ENCODE assay signal across 1 cellular context in the genomic region with DNA sequence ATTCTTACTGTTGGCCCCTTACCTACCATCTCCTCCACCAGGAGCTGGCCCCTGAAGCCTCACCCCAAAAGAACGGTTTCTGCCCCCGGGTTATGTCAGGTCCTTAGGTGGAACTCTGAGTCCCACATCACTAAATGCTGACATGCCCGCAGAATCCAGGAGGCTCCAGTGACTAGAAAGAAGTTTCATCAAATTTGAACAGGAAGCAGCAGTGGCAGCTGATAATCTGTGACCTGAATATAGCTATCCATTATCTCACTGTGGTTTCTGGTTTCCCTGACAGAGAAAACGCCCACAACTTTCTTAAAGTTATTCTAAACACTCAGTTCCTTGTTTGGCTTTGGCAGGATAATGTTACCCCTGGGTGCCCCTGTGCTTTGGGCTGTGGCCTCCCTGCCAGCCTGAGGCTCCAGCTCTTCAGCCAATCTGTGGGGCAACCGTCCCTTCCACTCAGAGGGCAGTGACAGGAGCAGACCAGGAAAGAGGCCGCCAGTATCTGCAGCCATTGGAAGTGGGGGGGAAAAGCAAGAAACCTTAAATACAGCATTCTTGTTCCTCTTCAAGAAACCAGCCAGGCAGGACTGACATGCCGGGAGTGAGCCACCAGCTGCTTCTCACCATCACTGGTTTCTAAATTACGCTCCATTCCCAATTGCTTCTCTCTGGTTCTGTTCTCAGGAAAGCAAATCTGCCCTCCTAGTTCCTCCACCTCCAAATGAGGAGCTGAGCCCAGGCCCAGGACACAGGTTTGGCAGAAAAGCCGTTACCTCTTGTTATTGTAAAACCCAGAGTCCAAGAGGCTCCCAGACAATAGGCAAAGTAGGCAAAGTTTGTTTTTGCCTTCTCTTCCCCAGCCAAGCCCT.
A peak's percentile ranks its signal among the peaks of the same experiment; 100 is the strongest.
TF ChIP-seq lines count a peak whose summit lies in the region.

No MANE protein-coding gene starts in this region.

TF ChIP-seq in K562, 482 proteins besides CTCF, POLR2A, EP300 and RAD21 (continues in another document):
- TF ChIP-seq TOE1 (IDR thresholded peaks at IDR 0.05; ENCODE audit: borderline replicate concordance) (no peak), TOE1 (CRISPR knock-in tag; IDR thresholded peaks at IDR 0.05; ENCODE audit: borderline replicate concordance, low read depth) (0 out of 2 replicates have a peak, but pooled peaks have one; percentile 41), GABPB1 (CRISPR knock-in tag; IDR thresholded peaks at IDR 0.05) (peak; percentile 52; the same call in 1 of the 2 replicates), GTF2F1 (IDR thresholded peaks at IDR 0.05; ENCODE audit: low read depth, low read length) (no peak), SMARCB1 (IDR thresholded peaks at IDR 0.05; ENCODE audit: insufficient read length, low read depth) (no peak), ZFP1 (CRISPR knock-in tag; IDR thresholded peaks at IDR 0.05) (no peak), ZNF3 (CRISPR knock-in tag; IDR thresholded peaks at IDR 0.05) (no peak), THRAP3 (IDR thresholded peaks at IDR 0.05; ENCODE audit: borderline replicate concordance) (no peak), ZNF253 (CRISPR knock-in tag; conservative IDR thresholded peaks at IDR 0.05) (no peak), ELF1 (tag; IDR thresholded peaks at IDR 0.05) (peak; percentile 83), RBM22 (IDR thresholded peaks at IDR 0.05; ENCODE audit: low read depth, low read length, poor library complexity, severe bottlenecking) (no peak), ELF4 (CRISPR knock-in tag; IDR thresholded peaks at IDR 0.05) (no peak), CBX5 (IDR thresholded peaks at IDR 0.05; ENCODE audit: borderline replicate concordance, low read depth) (no peak), ZNF444 (CRISPR knock-in tag; IDR thresholded peaks at IDR 0.05) (no peak), ZNF24 (IDR thresholded peaks at IDR 0.05) (no peak), PHF8 (IDR thresholded peaks at IDR 0.05; ENCODE audit: borderline replicate concordance, low read length) (peak; percentile 29; the same call in 1 of the 2 replicates), ZNF707 (CRISPR knock-in tag; conservative IDR thresholded peaks at IDR 0.05) (no peak), HMG20A (CRISPR knock-in tag; conservative IDR thresholded peaks at IDR 0.05) (no peak), RFX7 (CRISPR knock-in tag; IDR thresholded peaks at IDR 0.05) (no peak), JUNB (CRISPR knock-in tag; conservative IDR thresholded peaks at IDR 0.05) (no peak), ZNF785 (CRISPR knock-in tag; IDR thresholded peaks at IDR 0.05) (no peak), CREB1 (IDR thresholded peaks at IDR 0.05) (peak; percentile 68), CREB1 (CRISPR knock-in tag; IDR thresholded peaks at IDR 0.05) (peak; percentile 12; the same call in 1 of the 2 replicates), HOXB6 (CRISPR knock-in tag; IDR thresholded peaks at IDR 0.05; ENCODE audit: borderline replicate concordance) (no peak), MCM7 (IDR thresholded peaks at IDR 0.05) (no peak), CAMTA2 (CRISPR knock-in tag; conservative IDR thresholded peaks at IDR 0.05) (no peak), ZNF263 (CRISPR knock-in tag; IDR thresholded peaks at IDR 0.05; ENCODE audit: borderline replicate concordance) (no peak), ZFPM2 (CRISPR knock-in tag; IDR thresholded peaks at IDR 0.05) (0 out of 2 replicates have a peak, but pooled peaks have one; percentile 37), FOXA1 (IDR thresholded peaks at IDR 0.05; ENCODE audit: borderline replicate concordance) (no peak), TCF7 (IDR thresholded peaks at IDR 0.05; ENCODE audit: borderline replicate concordance) (no peak), SUPT5H (IDR thresholded peaks at IDR 0.05) (peak; percentile 62), TRIM28 (IDR thresholded peaks at IDR 0.05) (peak; percentile 46; the same call in 1 of the 2 replicates), IFI16 (CRISPR knock-in tag; IDR thresholded peaks at IDR 0.05) (no peak), NFATC3 (IDR thresholded peaks at IDR 0.05) (no peak), SAFB2 (IDR thresholded peaks at IDR 0.05; ENCODE audit: borderline replicate concordance, low read depth, low read length, severe bottlenecking) (no peak), SP1 (CRISPR knock-in tag; IDR thresholded peaks at IDR 0.05) (peak; percentile 63), CCNT2 (IDR thresholded peaks at IDR 0.05; ENCODE audit: borderline replicate concordance, extremely low read depth, insufficient read length, low read depth, low read length) (peak; percentile 70)
- TF ChIP-seq, protein P1, sequence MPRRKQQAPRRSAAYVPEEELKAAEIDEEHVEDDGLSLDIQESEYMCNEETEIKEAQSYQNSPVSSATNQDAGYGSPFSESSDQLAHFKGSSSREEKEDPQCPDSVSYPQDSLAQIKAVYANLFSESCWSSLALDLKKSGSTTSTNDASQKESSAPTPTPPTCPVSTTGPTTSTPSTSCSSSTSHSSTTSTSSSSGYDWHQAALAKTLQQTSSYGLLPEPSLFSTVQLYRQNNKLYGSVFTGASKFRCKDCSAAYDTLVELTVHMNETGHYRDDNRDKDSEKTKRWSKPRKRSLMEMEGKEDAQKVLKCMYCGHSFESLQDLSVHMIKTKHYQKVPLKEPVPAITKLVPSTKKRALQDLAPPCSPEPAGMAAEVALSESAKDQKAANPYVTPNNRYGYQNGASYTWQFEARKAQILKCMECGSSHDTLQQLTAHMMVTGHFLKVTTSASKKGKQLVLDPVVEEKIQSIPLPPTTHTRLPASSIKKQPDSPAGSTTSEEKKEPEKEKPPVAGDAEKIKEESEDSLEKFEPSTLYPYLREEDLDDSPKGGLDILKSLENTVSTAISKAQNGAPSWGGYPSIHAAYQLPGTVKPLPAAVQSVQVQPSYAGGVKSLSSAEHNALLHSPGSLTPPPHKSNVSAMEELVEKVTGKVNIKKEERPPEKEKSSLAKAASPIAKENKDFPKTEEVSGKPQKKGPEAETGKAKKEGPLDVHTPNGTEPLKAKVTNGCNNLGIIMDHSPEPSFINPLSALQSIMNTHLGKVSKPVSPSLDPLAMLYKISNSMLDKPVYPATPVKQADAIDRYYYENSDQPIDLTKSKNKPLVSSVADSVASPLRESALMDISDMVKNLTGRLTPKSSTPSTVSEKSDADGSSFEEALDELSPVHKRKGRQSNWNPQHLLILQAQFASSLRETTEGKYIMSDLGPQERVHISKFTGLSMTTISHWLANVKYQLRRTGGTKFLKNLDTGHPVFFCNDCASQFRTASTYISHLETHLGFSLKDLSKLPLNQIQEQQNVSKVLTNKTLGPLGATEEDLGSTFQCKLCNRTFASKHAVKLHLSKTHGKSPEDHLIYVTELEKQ (CRISPR knock-in tag; IDR thresholded peaks at IDR 0.05), result no peak
- TF ChIP-seq, protein P2, sequence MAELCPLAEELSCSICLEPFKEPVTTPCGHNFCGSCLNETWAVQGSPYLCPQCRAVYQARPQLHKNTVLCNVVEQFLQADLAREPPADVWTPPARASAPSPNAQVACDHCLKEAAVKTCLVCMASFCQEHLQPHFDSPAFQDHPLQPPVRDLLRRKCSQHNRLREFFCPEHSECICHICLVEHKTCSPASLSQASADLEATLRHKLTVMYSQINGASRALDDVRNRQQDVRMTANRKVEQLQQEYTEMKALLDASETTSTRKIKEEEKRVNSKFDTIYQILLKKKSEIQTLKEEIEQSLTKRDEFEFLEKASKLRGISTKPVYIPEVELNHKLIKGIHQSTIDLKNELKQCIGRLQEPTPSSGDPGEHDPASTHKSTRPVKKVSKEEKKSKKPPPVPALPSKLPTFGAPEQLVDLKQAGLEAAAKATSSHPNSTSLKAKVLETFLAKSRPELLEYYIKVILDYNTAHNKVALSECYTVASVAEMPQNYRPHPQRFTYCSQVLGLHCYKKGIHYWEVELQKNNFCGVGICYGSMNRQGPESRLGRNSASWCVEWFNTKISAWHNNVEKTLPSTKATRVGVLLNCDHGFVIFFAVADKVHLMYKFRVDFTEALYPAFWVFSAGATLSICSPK (IDR thresholded peaks at IDR 0.05; ENCODE audit: borderline replicate concordance), result no peak
- TF ChIP-seq, protein P3, sequence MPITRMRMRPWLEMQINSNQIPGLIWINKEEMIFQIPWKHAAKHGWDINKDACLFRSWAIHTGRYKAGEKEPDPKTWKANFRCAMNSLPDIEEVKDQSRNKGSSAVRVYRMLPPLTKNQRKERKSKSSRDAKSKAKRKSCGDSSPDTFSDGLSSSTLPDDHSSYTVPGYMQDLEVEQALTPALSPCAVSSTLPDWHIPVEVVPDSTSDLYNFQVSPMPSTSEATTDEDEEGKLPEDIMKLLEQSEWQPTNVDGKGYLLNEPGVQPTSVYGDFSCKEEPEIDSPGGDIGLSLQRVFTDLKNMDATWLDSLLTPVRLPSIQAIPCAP (CRISPR knock-in tag; IDR thresholded peaks at IDR 0.05; ENCODE audit: borderline replicate concordance), result no peak
- TF ChIP-seq, protein P4, sequence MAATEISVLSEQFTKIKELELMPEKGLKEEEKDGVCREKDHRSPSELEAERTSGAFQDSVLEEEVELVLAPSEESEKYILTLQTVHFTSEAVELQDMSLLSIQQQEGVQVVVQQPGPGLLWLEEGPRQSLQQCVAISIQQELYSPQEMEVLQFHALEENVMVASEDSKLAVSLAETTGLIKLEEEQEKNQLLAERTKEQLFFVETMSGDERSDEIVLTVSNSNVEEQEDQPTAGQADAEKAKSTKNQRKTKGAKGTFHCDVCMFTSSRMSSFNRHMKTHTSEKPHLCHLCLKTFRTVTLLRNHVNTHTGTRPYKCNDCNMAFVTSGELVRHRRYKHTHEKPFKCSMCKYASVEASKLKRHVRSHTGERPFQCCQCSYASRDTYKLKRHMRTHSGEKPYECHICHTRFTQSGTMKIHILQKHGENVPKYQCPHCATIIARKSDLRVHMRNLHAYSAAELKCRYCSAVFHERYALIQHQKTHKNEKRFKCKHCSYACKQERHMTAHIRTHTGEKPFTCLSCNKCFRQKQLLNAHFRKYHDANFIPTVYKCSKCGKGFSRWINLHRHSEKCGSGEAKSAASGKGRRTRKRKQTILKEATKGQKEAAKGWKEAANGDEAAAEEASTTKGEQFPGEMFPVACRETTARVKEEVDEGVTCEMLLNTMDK (IDR thresholded peaks at IDR 0.05; ENCODE audit: borderline replicate concordance, insufficient read depth, low read depth, low read length, poor library complexity, severe bottlenecking), result no peak
- TF ChIP-seq, protein P5, sequence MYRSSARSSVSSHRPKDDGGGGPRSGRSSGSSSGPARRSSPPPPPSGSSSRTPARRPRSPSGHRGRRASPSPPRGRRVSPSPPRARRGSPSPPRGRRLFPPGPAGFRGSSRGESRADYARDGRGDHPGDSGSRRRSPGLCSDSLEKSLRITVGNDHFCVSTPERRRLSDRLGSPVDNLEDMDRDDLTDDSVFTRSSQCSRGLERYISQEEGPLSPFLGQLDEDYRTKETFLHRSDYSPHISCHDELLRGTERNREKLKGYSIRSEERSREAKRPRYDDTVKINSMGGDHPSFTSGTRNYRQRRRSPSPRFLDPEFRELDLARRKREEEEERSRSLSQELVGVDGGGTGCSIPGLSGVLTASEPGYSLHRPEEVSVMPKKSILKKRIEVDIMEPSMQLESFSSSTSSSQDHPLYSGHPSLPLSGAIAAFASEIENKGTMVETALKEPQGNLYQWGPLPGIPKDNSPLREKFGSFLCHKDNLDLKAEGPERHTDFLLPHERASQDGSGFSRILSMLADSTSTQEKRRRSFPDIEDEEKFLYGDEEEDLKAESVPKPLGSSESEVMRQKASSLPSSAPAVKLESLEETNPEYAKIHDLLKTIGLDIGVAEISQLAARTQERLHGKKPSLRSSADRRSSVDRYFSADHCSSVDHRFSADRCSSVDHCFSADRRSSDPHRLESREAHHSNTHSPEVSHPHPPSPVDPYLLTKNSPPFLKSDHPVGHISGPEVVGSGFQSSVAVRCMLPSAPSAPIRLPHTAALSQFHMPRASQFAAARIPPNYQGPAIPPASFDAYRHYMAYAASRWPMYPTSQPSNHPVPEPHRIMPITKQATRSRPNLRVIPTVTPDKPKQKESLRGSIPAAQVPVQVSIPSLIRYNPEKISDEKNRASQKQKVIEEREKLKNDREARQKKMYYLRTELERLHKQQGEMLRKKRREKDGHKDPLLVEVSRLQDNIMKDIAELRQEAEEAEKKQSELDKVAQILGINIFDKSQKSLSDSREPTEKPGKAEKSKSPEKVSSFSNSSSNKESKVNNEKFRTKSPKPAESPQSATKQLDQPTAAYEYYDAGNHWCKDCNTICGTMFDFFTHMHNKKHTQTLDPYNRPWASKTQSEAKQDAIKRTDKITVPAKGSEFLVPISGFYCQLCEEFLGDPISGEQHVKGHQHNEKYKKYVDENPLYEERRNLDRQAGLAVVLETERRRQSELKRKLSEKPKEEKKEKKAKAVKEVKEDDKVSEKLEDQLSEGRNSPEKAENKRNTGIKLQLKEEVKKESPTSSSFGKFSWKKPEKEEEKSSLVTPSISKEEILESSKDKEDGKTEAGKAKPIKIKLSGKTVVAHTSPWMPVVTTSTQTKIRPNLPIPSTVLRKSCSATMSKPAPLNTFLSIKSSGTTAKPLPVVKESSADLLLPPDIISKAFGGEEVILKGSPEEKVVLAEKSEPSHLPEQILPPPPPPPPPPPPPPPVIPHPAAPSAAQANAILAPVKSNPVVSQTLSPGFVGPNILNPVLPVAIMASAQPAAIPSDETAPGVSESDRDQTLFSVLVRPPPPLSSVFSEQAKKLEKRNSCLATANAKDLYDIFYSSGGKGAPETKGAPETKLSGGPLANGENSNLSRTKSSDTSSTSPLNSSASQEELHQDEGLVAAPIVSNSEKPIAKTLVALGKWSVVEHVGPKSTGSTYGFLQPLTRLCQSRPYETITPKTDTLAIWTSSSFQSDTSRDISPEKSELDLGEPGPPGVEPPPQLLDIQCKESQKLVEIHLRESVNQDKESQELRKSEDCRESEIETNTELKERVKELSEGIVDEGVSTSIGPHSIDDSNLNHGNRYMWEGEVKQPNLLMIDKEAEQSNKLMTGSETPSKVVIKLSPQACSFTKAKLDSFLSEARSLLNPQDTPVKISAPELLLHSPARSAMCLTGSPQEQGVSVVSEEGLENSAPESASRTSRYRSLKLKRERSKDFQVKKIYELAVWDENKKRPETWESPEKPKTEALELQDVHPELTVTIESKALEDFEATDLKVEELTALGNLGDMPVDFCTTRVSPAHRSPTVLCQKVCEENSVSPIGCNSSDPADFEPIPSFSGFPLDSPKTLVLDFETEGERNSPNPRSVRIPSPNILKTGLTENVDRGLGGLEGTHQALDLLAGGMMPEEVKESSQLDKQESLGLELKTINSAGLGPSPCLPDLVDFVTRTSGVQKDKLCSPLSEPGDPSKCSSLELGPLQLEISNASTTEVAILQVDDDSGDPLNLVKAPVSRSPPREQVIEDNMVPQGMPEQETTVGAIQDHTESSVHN (IDR thresholded peaks at IDR 0.05; ENCODE audit: borderline replicate concordance in 1 of 2, low read depth in 1 of 2), result 0 out of 4 replicates have a peak, but pooled peaks of 1 of the 2 experiments have one; percentile 37
